Comparison of ENCODE assay signal across 16 cellular contexts in the genomic region with DNA sequence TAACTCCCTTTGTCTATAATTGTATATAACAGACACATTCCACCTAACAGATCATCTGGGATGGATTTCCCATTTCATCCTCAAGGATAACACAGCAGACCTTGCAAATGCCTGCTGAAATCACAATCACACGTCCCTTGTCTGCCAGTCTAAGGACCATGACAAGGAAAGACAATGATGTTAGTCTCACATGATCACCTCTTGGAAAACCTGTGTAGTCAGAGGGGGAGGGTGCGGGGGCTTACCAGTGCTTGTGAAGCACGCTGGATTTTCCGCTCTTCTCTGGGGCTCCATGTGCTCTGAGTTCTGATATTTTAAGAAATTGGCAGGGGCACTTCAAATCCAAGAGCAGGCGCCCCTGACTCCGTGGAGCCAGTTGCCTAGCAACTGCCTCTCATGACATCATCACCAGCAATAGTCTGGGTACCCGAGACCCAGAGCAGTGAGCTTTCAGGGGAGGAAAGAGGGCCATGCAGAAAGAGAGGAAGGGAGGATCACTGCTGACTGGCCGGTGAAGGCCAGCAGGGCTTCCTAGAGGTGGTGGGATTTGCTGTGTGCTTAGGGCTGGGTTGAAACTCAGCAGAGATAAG.
"Had no signal": no experiment of that assay in that cellular context is flagged by ENCODE, and none has a peak within 500 bp of the region (broad histone marks: within the 10 kb centered on the region; RNA-seq: fewer than 3 reads in every experiment).

No MANE protein-coding gene starts in this region.

- H3K27ac ChIP-seq: thoracic aorta, vagina had no signal

- H3K27me3 ChIP-seq: vagina had no signal

- H3K36me3 ChIP-seq: thoracic aorta, vagina had no signal

- H3K4me3 ChIP-seq: thoracic aorta, vagina had no signal

- DNase-seq: activated CD4-positive, alpha-beta memory T cell treated with anti-CD3 and anti-CD28 coated beads for 36 hours; activated CD4-positive, alpha-beta T cell treated with anti-CD3 and anti-CD28 coated beads for 48 hours; activated naive CD4-positive, alpha-beta T cell treated with Interleukin-2 at 50 U/mL for 16 hours; activated naive CD8-positive, alpha-beta T cell treated with anti-CD3 and anti-CD28 coated beads, Interleukin-2, amount 10 ng/mL, durations not matched to agents 7 days and 5 days; activated T-cell treated with anti-CD3 and anti-CD28 coated beads, Interleukin-2, amount 50 U/mL, for 48 hours; amniotic stem cell; effector CD8-positive, alpha-beta T cell; erythroblast; foreskin fibroblast; immature natural killer cell; mesenchymal stem cell; nephron progenitor cell; stimulated activated CD4-positive, alpha-beta T cell treated with anti-CD3 and anti-CD28 coated beads, Interleukin-4, amount 100 ng/mL, for 24 hours; stimulated activated naive CD4-positive, alpha-beta T cell treated with Interleukin-2 at 50 U/mL for 16 hours had no signal

- H3K9me3 ChIP-seq: thoracic aorta, vagina had no signal
